Comparison of ENCODE assay signal across 10 cellular contexts in genomic region chr10:43808136-43808535, GRCh38.
DNase-seq lines count a peak whose midpoint lies in the region; ATAC-seq and TF ChIP-seq lines count a peak whose summit lies in the region.
"Had no signal": no experiment of that assay in that cellular context is flagged by ENCODE, and none has a peak within 500 bp of the region (broad histone marks: within the 10 kb centered on the region; RNA-seq: fewer than 3 reads in every experiment).

No MANE protein-coding gene starts in this region.

- no peak overlapping the region for H3K27ac ChIP-seq in lower lobe of right lung
- H3K27ac ChIP-seq: neural progenitor cell had no signal

- H3K4me3 ChIP-seq in lower lobe of right lung, result no peak overlapping the region
- H3K4me3 ChIP-seq: neural progenitor cell had no signal

- H3K27me3 Mint-ChIP-seq in activated CD8-positive, alpha-beta T cell treated with anti-CD3 and anti-CD28 coated beads for 36 hours, result no peaks in the 10 kb centered on the region

- H3K4me3 Mint-ChIP-seq in activated CD8-positive, alpha-beta T cell treated with anti-CD3 and anti-CD28 coated beads for 36 hours, result no peak overlapping the region
- H3K4me3 Mint-ChIP-seq: neural progenitor cell had no signal

- H3K9me3 ChIP-seq in lower lobe of right lung, result no peaks in the 10 kb centered on the region

- peak; percentile 77 to 88 for ATAC-seq in activated naive CD4-positive, alpha-beta T cell treated with anti-CD3 and anti-CD28 coated beads, Interleukin-2, amount 50 U/mL, for 72 hours
- ATAC-seq in HG03097 (IDR thresholded peaks at IDR 0.05; ENCODE audit: low FRiP score, unreplicated experiment) (peak; percentile 93), lower lobe of right lung (no peak)
- ATAC-seq in activated CD8-positive, alpha-beta T cell treated with anti-CD3 and anti-CD28 coated beads for 36 hours, result peak; percentile 55

- no peaks in the 10 kb centered on the region for H3K36me3 Mint-ChIP-seq in activated naive CD4-positive, alpha-beta T cell treated with anti-CD3 and anti-CD28 coated beads, Interleukin-2, amount 50 U/mL, for 72 hours
- no peaks in the 10 kb centered on the region for H3K36me3 Mint-ChIP-seq in activated CD8-positive, alpha-beta T cell treated with anti-CD3 and anti-CD28 coated beads for 36 hours (ENCODE audit: low read depth)
- H3K36me3 Mint-ChIP-seq: neural progenitor cell had no signal

- POLR2A ChIA-PET in activated CD8-positive, alpha-beta T cell treated with anti-CD3 and anti-CD28 coated beads for 36 hours (lab: Charles Lee), result no interaction called here

- H3K27me3 ChIP-seq in lower lobe of right lung (ENCODE audit: low read depth), result no peaks in the 10 kb centered on the region
- H3K27me3 ChIP-seq: neural progenitor cell had no signal

- intact Hi-C loops in activated CD8-positive, alpha-beta T cell treated with anti-CD3 and anti-CD28 coated beads for 36 hours (cut with micrococcal nuclease), result no loop called here
- intact Hi-C loops in lower lobe of right lung (cut with DNase I), result no loop called here

- peaks cover 14% of the 10 kb centered on the region for H3K4me1 ChIP-seq in lower lobe of right lung

- no peaks in the 10 kb centered on the region for H3K9me3 Mint-ChIP-seq in activated naive CD4-positive, alpha-beta T cell treated with anti-CD3 and anti-CD28 coated beads, Interleukin-2, amount 50 U/mL, for 72 hours
- no peaks in the 10 kb centered on the region for H3K9me3 Mint-ChIP-seq in activated CD8-positive, alpha-beta T cell treated with anti-CD3 and anti-CD28 coated beads for 36 hours
- H3K9me3 Mint-ChIP-seq: neural progenitor cell had no signal

- no peak for TF ChIP-seq CTCF in activated CD8-positive, alpha-beta T cell treated with anti-CD3 and anti-CD28 coated beads for 36 hours (IDR thresholded peaks at IDR 0.05)
- no peak for TF ChIP-seq CTCF in lower lobe of right lung (IDR thresholded peaks at IDR 0.05)

- no peak for DNase-seq in activated naive CD4-positive, alpha-beta T cell treated with anti-CD3 and anti-CD28 coated beads, Interleukin-2, amount 50 U/mL, for 72 hours (ENCODE audit: low spot score in 2 of 2)
- DNase-seq in activated naive CD4-positive, alpha-beta T cell treated with Interleukin-2 at 50 U/mL for 16 hours, result no peak
- no peak for DNase-seq in activated CD8-positive, alpha-beta T cell treated with anti-CD3 and anti-CD28 coated beads for 36 hours
- DNase-seq in C1 segment of cervical spinal cord (lab: John Stamatoyannopoulos, UW), result no peak
- no peak for DNase-seq in NCI-H2029 treated with DMSO at 0.1 percent for 48 hours (lab: John Stamatoyannopoulos, UW)
- DNase-seq in lower lobe of right lung, result no peak
- no peak for DNase-seq in NCI-H1092 treated with DMSO at 0.1 percent for 48 hours (lab: John Stamatoyannopoulos, UW)
- DNase-seq: stimulated activated CD4-positive, alpha-beta T cell treated with anti-CD3 and anti-CD28 coated beads, Interleukin-2, amount 100 ng/mL, for 48 hours had no signal

- H3K27ac Mint-ChIP-seq in activated naive CD4-positive, alpha-beta T cell treated with anti-CD3 and anti-CD28 coated beads, Interleukin-2, amount 50 U/mL, for 72 hours, result peak overlapping the region in 1 of 2 donors; percentile 1
- no peak overlapping the region for H3K27ac Mint-ChIP-seq in activated CD8-positive, alpha-beta T cell treated with anti-CD3 and anti-CD28 coated beads for 36 hours
- H3K27ac Mint-ChIP-seq: neural progenitor cell had no signal

- H3K36me3 ChIP-seq in lower lobe of right lung, result no peaks in the 10 kb centered on the region
- H3K36me3 ChIP-seq: neural progenitor cell had no signal

- peaks cover 36% of the 10 kb centered on the region for H3K4me1 Mint-ChIP-seq in activated CD8-positive, alpha-beta T cell treated with anti-CD3 and anti-CD28 coated beads for 36 hours (ENCODE audit: low read depth)

- CTCF ChIA-PET in activated CD8-positive, alpha-beta T cell treated with anti-CD3 and anti-CD28 coated beads for 36 hours (lab: Charles Lee), result interaction anchor here (1.1 kb wide), 1 partner anchor 21 kb away, joined by 3 read pairs; no protein-coding TSS in a partner anchor

Comparison
In these comparisons a context has a peak if more than half of its experiments do, and no peak if none do; other contexts are left out.
1. ATAC-seq: peak in activated naive CD4-positive, alpha-beta T cell treated with anti-CD3 and anti-CD28 coated beads, Interleukin-2, amount 50 U/mL, for 72 hours (2 of 2), HG03097 (single experiment) and activated CD8-positive, alpha-beta T cell treated with anti-CD3 and anti-CD28 coated beads for 36 hours (single experiment); none in lower lobe of right lung (0 of 2).